Comparison of ENCODE assay signal across 8 cellular contexts in genomic region chr6:13924146-13924948, GRCh38. TPM values are rescaled to one million over a fixed set of nuclear protein-coding genes. Genes with fewer than 3 reads are reported as not detected.
DNase-seq lines count a peak whose midpoint lies in the region; ATAC-seq and TF ChIP-seq lines count a peak whose summit lies in the region.

No MANE protein-coding gene starts in this region.

- no peak for TF ChIP-seq CTCF in HL-60 (IDR thresholded peaks at IDR 0.05; ENCODE audit: insufficient read depth, low read length)
- TF ChIP-seq CTCF in PC-3 (conservative IDR thresholded peaks at IDR 0.05; ENCODE audit: low read depth, low read length), result no peak
- TF ChIP-seq CTCF in astrocyte of the spinal cord (IDR thresholded peaks at IDR 0.05; ENCODE audit: low read depth, low read length), result no peak

- H3K9me3 ChIP-seq in CD4-positive, CD25-positive, alpha-beta regulatory T cell (ENCODE audit: control insufficient read depth in 2 of 2, low read length in 2 of 2), result peaks cover 0 to 6% of the 10 kb centered on the region in 2 experiments
- no peaks in the 10 kb centered on the region for H3K9me3 ChIP-seq in PC-3 (ENCODE audit: low read length)

- DNase-seq in CD4-positive, CD25-positive, alpha-beta regulatory T cell, result peak in 1 of 3 donors; percentile 18
- peak in 1 of 2 experiments; percentile 41 for DNase-seq in HL-60 (ENCODE audit: low read depth in 1 of 2, low spot score in 1 of 2)
- peak; percentile 45 for DNase-seq in PC-3
- peak; percentile 68 for DNase-seq in astrocyte of the spinal cord (ENCODE audit: low read depth, low spot score)
- no peak for DNase-seq in ureter (ENCODE audit: low spot score)

- peak overlapping the region; percentile 42 for H3K4me3 ChIP-seq in CD4-positive, CD25-positive, alpha-beta regulatory T cell (ENCODE audit: low read depth, low read length)
- H3K4me3 ChIP-seq in HL-60 (replicated peaks; ENCODE audit: insufficient read depth, low read length) (peak overlapping the region; percentile 33), PC-3 (ENCODE audit: low read length) (peak overlapping the region; percentile 76), astrocyte of the spinal cord (ENCODE audit: low read depth, low read length) (peak overlapping the region; percentile 56), iPS-11a (ENCODE audit: low read depth, low read length) (peak overlapping the region; percentile 71), skin epidermis (peak overlapping the region; percentile 13 to 41 (median 23))

- H3K4me1 ChIP-seq in CD4-positive, CD25-positive, alpha-beta regulatory T cell (ENCODE audit: control insufficient read depth, insufficient read depth, low read length, poor library complexity, severe bottlenecking), result peaks cover 16% of the 10 kb centered on the region
- peaks cover 31% of the 10 kb centered on the region for H3K4me1 ChIP-seq in PC-3 (ENCODE audit: insufficient read depth, low read length)

- peaks cover 12 to 15% (median 13%) of the 10 kb centered on the region in 4 donors for H3K4me1 Mint-ChIP-seq in CD4-positive, CD25-positive, alpha-beta regulatory T cell

- no peaks in the 10 kb centered on the region for H3K9me2 ChIP-seq in PC-3 (replicated peaks; ENCODE audit: low read length)

- H3K4me3 Mint-ChIP-seq in CD4-positive, CD25-positive, alpha-beta regulatory T cell, result peak overlapping the region; percentile 62 to 89 (median 77)

- POLR2A ChIA-PET in PC-3 (lab: Charles Lee; ENCODE audit: unreplicated experiment), result interaction anchor here (0.6 to 1.5 kb wide), 12 partner anchors 10 to 350 kb away, joined by 3 to 11 read pairs (median 5); partner anchors contain the start of gene NOL7

- no peaks in the 10 kb centered on the region for H3F3A ChIP-seq in PC-3 (ENCODE audit: low read length, unreplicated experiment)

- no peaks in the 10 kb centered on the region for H3K36me3 ChIP-seq in CD4-positive, CD25-positive, alpha-beta regulatory T cell (ENCODE audit: control insufficient read depth, insufficient read depth, low read length)
- H3K36me3 ChIP-seq in PC-3 (ENCODE audit: low read depth, low read length), result peaks cover 3% of the 10 kb centered on the region; the same call in 1 of the 2 replicates

- peaks cover 73% of the 10 kb centered on the region for H3K27me3 Mint-ChIP-seq in CD4-positive, CD25-positive, alpha-beta regulatory T cell

- peak in 1 of 2 donors; percentile 34 for ATAC-seq in CD4-positive, CD25-positive, alpha-beta regulatory T cell (ENCODE audit: low read depth in 2 of 2)
- peak; percentile 65 for ATAC-seq in PC-3
- no peak for ATAC-seq in HG03521 (IDR thresholded peaks at IDR 0.05; ENCODE audit: unreplicated experiment)

- peak overlapping the region; percentile 86 for H3K4me2 ChIP-seq in PC-3 (ENCODE audit: low read length)

- peak overlapping the region; percentile 35 for H3K9ac ChIP-seq in PC-3 (ENCODE audit: low read length)

- no peaks in the 10 kb centered on the region for H4K20me1 ChIP-seq in PC-3 (ENCODE audit: low read length)

- H3K36me3 Mint-ChIP-seq in CD4-positive, CD25-positive, alpha-beta regulatory T cell, result no peaks in the 10 kb centered on the region

- CTCF ChIA-PET in PC-3 (lab: Charles Lee), result interaction anchor here (0.6 to 1.1 kb wide), 7 partner anchors 16 to 292 kb away, joined by 3 to 18 read pairs (median 4); no protein-coding TSS in a partner anchor

- BruUV-seq in PC-3 (replicated peaks; lab: Mats Ljungman, UMichigan), result TSS peak; percentile 36

- peak overlapping the region; percentile 94 for H2AFZ ChIP-seq in PC-3 (ENCODE audit: low read length)

- in situ Hi-C loops in astrocyte of the spinal cord (cut with HindIII; ENCODE audit: low sequenced_read_pairs), result loop anchor here (25.0 kb wide), 1 partner anchor 113 kb away; no protein-coding TSS in a partner anchor

- peaks cover 55% of the 10 kb centered on the region for H3K27me3 ChIP-seq in CD4-positive, CD25-positive, alpha-beta regulatory T cell (ENCODE audit: control insufficient read depth, insufficient read depth, low read length)
- H3K27me3 ChIP-seq in HL-60 (ENCODE audit: insufficient read depth, poor library complexity, severe bottlenecking), result peaks cover 36% of the 10 kb centered on the region
- no peaks in the 10 kb centered on the region for H3K27me3 ChIP-seq in PC-3 (ENCODE audit: low read length)

- H3K27ac Mint-ChIP-seq in CD4-positive, CD25-positive, alpha-beta regulatory T cell, result peak overlapping the region in 1 of 3 donors; percentile 65

- H3K9me3 Mint-ChIP-seq in CD4-positive, CD25-positive, alpha-beta regulatory T cell, result peaks cover 0 to 9% (median 0%) of the 10 kb centered on the region in 7 donors

- H3K79me2 ChIP-seq in PC-3 (ENCODE audit: low read length), result peaks cover 43% of the 10 kb centered on the region

- intact Hi-C loops in PC-3 (cut with micrococcal nuclease), result loop anchor here (2.0 kb wide), 1 partner anchor 134 kb away; no protein-coding TSS in a partner anchor

- H3K27ac ChIP-seq in CD4-positive, CD25-positive, alpha-beta regulatory T cell (ENCODE audit: insufficient read depth, low read length, poor library complexity, severe bottlenecking), result no peak overlapping the region
- H3K27ac ChIP-seq in HL-60 (replicated peaks), result no peak overlapping the region
- H3K27ac ChIP-seq in PC-3 (ENCODE audit: low read length), result peak overlapping the region; percentile 47
- H3K27ac ChIP-seq in skin epidermis, result peak overlapping the region in 2 of 21 experiments; percentile 18 to 63

RNA-seq across cellular contexts. Expression of gene RNF182, which starts 0.4 kb away (rescaled TPM):
- not detected for total RNA-seq in CD4-positive, CD25-positive, alpha-beta regulatory T cell
- polyA plus RNA-seq in CD4-positive, CD25-positive, alpha-beta regulatory T cell, result not detected
- 20.2 and 24.7 TPM in 2 replicates for total RNA-seq in PC-3 (2014; rRNA removed)
- total RNA-seq in ureter, result 0.89 TPM

Comparison
In these comparisons a context has a peak if more than half of its experiments do, and no peak if none do; other contexts are left out.
1. H3K4me3 ChIP-seq: peak in every context shown above with its lines; median percentile 76 in PC-3; 71 in iPS-11a; 56 in astrocyte of the spinal cord; 42 in CD4-positive, CD25-positive, alpha-beta regulatory T cell; 33 in HL-60; 23 in skin epidermis.
2. RNA of gene RNF182, which starts 0.4 kb away (total RNA-seq): 20.2 to 24.7 TPM in PC-3; 0.89 TPM in ureter (single experiment) and not detected in CD4-positive, CD25-positive, alpha-beta regulatory T cell (single experiment); every median in the first group is over 10 times any median in the second.